ENCODE assay signal across 13 cellular contexts in the genomic region with DNA sequence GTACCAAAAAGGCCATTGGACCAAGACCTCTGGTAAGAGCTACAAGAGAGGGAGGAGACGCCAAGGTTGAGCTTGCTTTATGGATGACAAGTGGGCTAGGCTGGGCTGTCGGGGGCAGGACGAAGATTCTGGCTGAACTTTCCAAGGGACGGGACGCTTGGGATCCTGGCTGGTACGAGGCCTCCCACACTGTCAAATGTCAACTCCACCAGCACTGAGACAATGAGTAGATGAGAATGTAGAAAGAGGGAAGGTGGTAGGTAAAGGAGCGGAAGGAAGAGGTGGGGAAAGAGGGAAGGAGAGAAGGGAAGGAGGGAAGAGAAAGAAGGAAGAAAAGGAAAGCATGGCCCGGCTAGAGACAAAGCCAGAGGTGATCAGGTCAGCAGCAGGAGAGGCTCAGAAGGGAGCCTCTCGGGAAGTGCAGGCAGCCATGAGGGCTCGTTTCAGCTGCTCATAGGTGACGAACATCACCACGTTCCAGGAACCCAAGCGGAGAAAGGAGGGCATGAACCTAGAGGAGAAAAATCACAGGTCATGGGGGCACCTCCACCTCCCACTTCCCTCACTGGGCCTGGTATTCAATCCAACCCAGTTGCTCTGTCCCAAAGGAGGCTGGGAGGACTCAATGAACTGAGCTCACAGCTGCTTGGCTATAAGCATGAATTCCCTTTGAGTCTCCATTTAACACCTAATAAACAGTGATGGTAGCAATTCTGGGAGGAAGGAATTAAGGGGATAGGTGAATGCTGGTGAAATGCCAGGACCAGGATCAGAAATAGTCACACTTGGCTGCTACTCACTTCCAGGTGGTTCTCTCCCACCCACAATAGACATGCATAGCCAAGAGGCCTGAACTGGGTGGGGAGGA. TPM values are rescaled to one million over a fixed set of nuclear protein-coding genes. Genes with fewer than 3 reads are reported as not detected.
DNase-seq lines count a peak whose midpoint lies in the region; ATAC-seq and TF ChIP-seq lines count a peak whose summit lies in the region.
"Had no signal": no experiment of that assay in that cellular context is flagged by ENCODE, and none has a peak within 500 bp of the region (broad histone marks: within the 10 kb centered on the region; RNA-seq: fewer than 3 reads in every experiment).

No MANE protein-coding gene starts in this region.

- H3K27me3 ChIP-seq in OCI-LY1 (ENCODE audit: insufficient read depth, low read length): no peaks in the 10 kb centered on the region

- H3K9me2 ChIP-seq in OCI-LY1 (ENCODE audit: low read depth, low read length): no peaks in the 10 kb centered on the region

- no peaks in the 10 kb centered on the region for H3K9me3 ChIP-seq in OCI-LY1 (ENCODE audit: low read length)

- no peak overlapping the region for H3K9ac ChIP-seq in OCI-LY1 (ENCODE audit: low read length)

- H3K4me2 ChIP-seq in OCI-LY1 (ENCODE audit: low read length): no peak overlapping the region

- H2AFZ ChIP-seq in OCI-LY1 (ENCODE audit: low read length): no peak overlapping the region

- no peak for ATAC-seq in stimulated activated effector memory CD8-positive, alpha-beta T cell treated with anti-CD3 and anti-CD28 coated beads, Interleukin-12 subunit alpha, Interleukin-12 subunit beta, amount 100 ng/mL, for 72 hours
- ATAC-seq in HG02642 (IDR thresholded peaks at IDR 0.05; ENCODE audit: poor library complexity, unreplicated experiment): no peak

- H3K36me3 ChIP-seq in OCI-LY1 (ENCODE audit: insufficient read depth, low read length): peaks cover 71% of the 10 kb centered on the region

- H4K20me1 ChIP-seq in OCI-LY1 (ENCODE audit: insufficient read depth, low read length): no peaks in the 10 kb centered on the region

- no peak overlapping the region for H3K4me3 ChIP-seq in OCI-LY1 (ENCODE audit: low read depth, low read length, poor library complexity, severe bottlenecking)
- H3K4me3 ChIP-seq: SK-N-MC had no signal

- H3K27ac Mint-ChIP-seq in activated T-cell treated with anti-CD3 and anti-CD28 coated beads, Interleukin-2, amount 50 U/mL, for 24 hours: peak overlapping the region; percentile 83
- no peak overlapping the region for H3K27ac Mint-ChIP-seq in chondrocyte (ENCODE audit: unreplicated experiment)
- H3K27ac Mint-ChIP-seq in stimulated activated effector memory CD8-positive, alpha-beta T cell treated with anti-CD3 and anti-CD28 coated beads, Interleukin-12 subunit alpha, Interleukin-12 subunit beta, amount 100 ng/mL, for 72 hours: peak overlapping the region; percentile 98
- H3K27ac Mint-ChIP-seq: endodermal cell had no signal

- H3K4me1 ChIP-seq in OCI-LY1 (ENCODE audit: insufficient read depth, low read length, severe bottlenecking): peaks cover 89% of the 10 kb centered on the region

- DNase-seq in activated T-cell treated with anti-CD3 and anti-CD28 coated beads, Interleukin-2, amount 50 U/mL, for 24 hours: no peak
- no peak for DNase-seq in activated T-cell treated with anti-CD3 and anti-CD28 coated beads, Interleukin-2, amount 50 U/mL, for 1 hour
- DNase-seq in chondrocyte (ENCODE audit: low spot score) (peak; percentile 36), NCI-H2171 treated with DMSO at 0.1 percent for 48 hours (lab: John Stamatoyannopoulos, UW) (no peak), mesenteric fat pad (ENCODE audit: low spot score) (no peak)
- DNase-seq in stimulated activated effector memory CD8-positive, alpha-beta T cell treated with anti-CD3 and anti-CD28 coated beads, Interleukin-12 subunit alpha, Interleukin-12 subunit beta, amount 100 ng/mL, for 72 hours (ENCODE audit: low spot score in 2 of 2): no peak
- DNase-seq: endodermal cell, foreskin melanocyte had no signal

- H3K79me2 ChIP-seq in OCI-LY1 (ENCODE audit: insufficient read depth, low read length): no peaks in the 10 kb centered on the region

- H3K36me3 Mint-ChIP-seq in activated T-cell treated with anti-CD3 and anti-CD28 coated beads, Interleukin-2, amount 50 U/mL, for 24 hours (ENCODE audit: low read depth): peaks cover 69% of the 10 kb centered on the region
- peaks cover 12% of the 10 kb centered on the region for H3K36me3 Mint-ChIP-seq in chondrocyte (ENCODE audit: low read depth)
- H3K36me3 Mint-ChIP-seq in stimulated activated effector memory CD8-positive, alpha-beta T cell treated with anti-CD3 and anti-CD28 coated beads, Interleukin-12 subunit alpha, Interleukin-12 subunit beta, amount 100 ng/mL, for 72 hours: peaks cover 91% of the 10 kb centered on the region

- TF ChIP-seq CTCF in OCI-LY1 (IDR thresholded peaks at IDR 0.05; ENCODE audit: low read length) (no peak), chondrocyte (IDR thresholded peaks at IDR 0.05) (no peak)

- peak overlapping the region; percentile 76 for H3K27ac ChIP-seq in OCI-LY1 (ENCODE audit: low read depth, low read length, poor library complexity, severe bottlenecking)
- H3K27ac ChIP-seq: SK-N-MC had no signal

- no peaks in the 10 kb centered on the region for H3K9me3 Mint-ChIP-seq in activated T-cell treated with anti-CD3 and anti-CD28 coated beads, Interleukin-2, amount 50 U/mL, for 24 hours
- no peaks in the 10 kb centered on the region for H3K9me3 Mint-ChIP-seq in chondrocyte (ENCODE audit: low read depth)
- H3K9me3 Mint-ChIP-seq in stimulated activated effector memory CD8-positive, alpha-beta T cell treated with anti-CD3 and anti-CD28 coated beads, Interleukin-12 subunit alpha, Interleukin-12 subunit beta, amount 100 ng/mL, for 72 hours: no peaks in the 10 kb centered on the region
- H3K9me3 Mint-ChIP-seq: endodermal cell had no signal

- H3K4me3 Mint-ChIP-seq in activated T-cell treated with anti-CD3 and anti-CD28 coated beads, Interleukin-2, amount 50 U/mL, for 24 hours: no peak overlapping the region
- H3K4me3 Mint-ChIP-seq in chondrocyte (ENCODE audit: unreplicated experiment): no peak overlapping the region
- H3K4me3 Mint-ChIP-seq in stimulated activated effector memory CD8-positive, alpha-beta T cell treated with anti-CD3 and anti-CD28 coated beads, Interleukin-12 subunit alpha, Interleukin-12 subunit beta, amount 100 ng/mL, for 72 hours: peak overlapping the region; percentile 99
- H3K4me3 Mint-ChIP-seq: endodermal cell had no signal

- H3F3A ChIP-seq in OCI-LY1 (ENCODE audit: insufficient read depth, low read length): peaks cover 6% of the 10 kb centered on the region; the same call in 1 of the 2 replicates

- H3K27me3 Mint-ChIP-seq in activated T-cell treated with anti-CD3 and anti-CD28 coated beads, Interleukin-2, amount 50 U/mL, for 24 hours: no peaks in the 10 kb centered on the region
- no peaks in the 10 kb centered on the region for H3K27me3 Mint-ChIP-seq in chondrocyte (ENCODE audit: low read depth)

- peaks cover 96% of the 10 kb centered on the region for H3K4me1 Mint-ChIP-seq in activated T-cell treated with anti-CD3 and anti-CD28 coated beads, Interleukin-2, amount 50 U/mL, for 24 hours (ENCODE audit: low read depth)
- peaks cover 13% of the 10 kb centered on the region for H3K4me1 Mint-ChIP-seq in chondrocyte (ENCODE audit: low read depth)
- H3K4me1 Mint-ChIP-seq in stimulated activated effector memory CD8-positive, alpha-beta T cell treated with anti-CD3 and anti-CD28 coated beads, Interleukin-12 subunit alpha, Interleukin-12 subunit beta, amount 100 ng/mL, for 72 hours: peaks cover 98% of the 10 kb centered on the region

RNA-seq across cellular contexts. Expression of a gene that starts 7.8 kb away (rescaled TPM):
- total RNA-seq in chondrocyte: 10.4 to 47.2 TPM (median 41.0 TPM) in 3 replicates
- 76.8 TPM for total RNA-seq in mesenteric fat pad
- total RNA-seq: HT1080 had no signal

RNA-seq across cellular contexts. Expression of a gene that starts 24.0 kb away (rescaled TPM):
- total RNA-seq in chondrocyte (not detected in 3 replicates), mesenteric fat pad (not detected)
- total RNA-seq: mammary epithelial cell had no signal

RNA-seq across cellular contexts. Expression of a gene that starts 34.0 kb away (rescaled TPM):
- total RNA-seq in chondrocyte (0.47 to 1.6 TPM (median 1.3 TPM) in 3 replicates), mesenteric fat pad (2.7 TPM)
